Comparison of ENCODE assay signal across 13 cellular contexts in genomic region chr1:13782634-13782995, GRCh38.
DNase-seq lines count a peak whose midpoint lies in the region; ATAC-seq and TF ChIP-seq lines count a peak whose summit lies in the region.
"Had no signal": no experiment of that assay in that cellular context is flagged by ENCODE, and none has a peak within 500 bp of the region (broad histone marks: within the 10 kb centered on the region; RNA-seq: fewer than 3 reads in every experiment).

No MANE protein-coding gene starts in this region.

- peaks cover 55% of the 10 kb centered on the region for H3K4me1 ChIP-seq in vagina

- H3K9me3 Mint-ChIP-seq in activated naive CD8-positive, alpha-beta T cell treated with anti-CD3 and anti-CD28 coated beads for 36 hours = no peaks in the 10 kb centered on the region
- no peaks in the 10 kb centered on the region for H3K9me3 Mint-ChIP-seq in activated naive CD8-positive, alpha-beta T cell treated with anti-CD3 and anti-CD28 coated beads, Interleukin-2, amount 50 U/mL, for 24 hours
- H3K9me3 Mint-ChIP-seq in nephron progenitor cell = no peaks in the 10 kb centered on the region

- H3K27ac ChIP-seq in dorsolateral prefrontal cortex (peak overlapping the region in 33 of 59 donors; percentile 0 to 72 (median 38)), vagina (peak overlapping the region; percentile 70)

- H3K36me3 ChIP-seq in vagina = peaks cover 0 to 24% of the 10 kb centered on the region in 2 donors

- intact Hi-C loops in dorsolateral prefrontal cortex (cut with DNase I) = no loop called here
- intact Hi-C loops in vagina (cut with DNase I) = no loop called here

- no peak for ATAC-seq in activated naive CD8-positive, alpha-beta T cell treated with anti-CD3 and anti-CD28 coated beads, Interleukin-2, amount 50 U/mL, for 24 hours
- ATAC-seq in GM18505 (IDR thresholded peaks at IDR 0.05; ENCODE audit: unreplicated experiment) = no peak
- ATAC-seq in HG02678 (IDR thresholded peaks at IDR 0.05; ENCODE audit: unreplicated experiment) = no peak

- no peak for DNase-seq in activated naive CD8-positive, alpha-beta T cell treated with anti-CD3 and anti-CD28 coated beads for 36 hours
- no peak for DNase-seq in activated naive CD8-positive, alpha-beta T cell treated with anti-CD3 and anti-CD28 coated beads, Interleukin-2, amount 50 U/mL, for 24 hours
- DNase-seq in dorsolateral prefrontal cortex (no peak), nephron progenitor cell (no peak), vagina (ENCODE audit: extremely low spot score in 2 of 2) (no peak), NCI-H526 treated with DMSO at 0.1 percent for 48 hours (lab: John Stamatoyannopoulos, UW) (no peak)
- DNase-seq: DMS79 treated with DMSO at 0.1 percent for 48 hours, left cardiac atrium, NCI-H187 treated with DMSO at 0.1 percent for 48 hours, NCI-H82, SHP77 had no signal

- peaks cover 44% of the 10 kb centered on the region for H3K36me3 Mint-ChIP-seq in activated naive CD8-positive, alpha-beta T cell treated with anti-CD3 and anti-CD28 coated beads for 36 hours
- peaks cover 61% of the 10 kb centered on the region for H3K36me3 Mint-ChIP-seq in activated naive CD8-positive, alpha-beta T cell treated with anti-CD3 and anti-CD28 coated beads, Interleukin-2, amount 50 U/mL, for 24 hours (ENCODE audit: low read depth)
- peaks cover 14% of the 10 kb centered on the region for H3K36me3 Mint-ChIP-seq in nephron progenitor cell (ENCODE audit: low read depth)

- TF ChIP-seq CTCF in dorsolateral prefrontal cortex (IDR thresholded peaks at IDR 0.05 in 54 of 56, conservative IDR thresholded peaks at IDR 0.05 in 2 of 56; ENCODE audit: low read depth in 1 of 56, partially characterized antibody in 56 of 56) (no peak), nephron progenitor cell (IDR thresholded peaks at IDR 0.05) (no peak), vagina (IDR thresholded peaks at IDR 0.05) (no peak)

- H3K27me3 ChIP-seq in dorsolateral prefrontal cortex (no peaks in the 10 kb centered on the region), vagina (no peaks in the 10 kb centered on the region)

- no peak overlapping the region for H3K4me3 Mint-ChIP-seq in activated naive CD8-positive, alpha-beta T cell treated with anti-CD3 and anti-CD28 coated beads for 36 hours
- H3K4me3 Mint-ChIP-seq in activated naive CD8-positive, alpha-beta T cell treated with anti-CD3 and anti-CD28 coated beads, Interleukin-2, amount 50 U/mL, for 24 hours = no peak overlapping the region
- no peak overlapping the region for H3K4me3 Mint-ChIP-seq in nephron progenitor cell

- H3K27ac Mint-ChIP-seq in activated naive CD8-positive, alpha-beta T cell treated with anti-CD3 and anti-CD28 coated beads for 36 hours = peak overlapping the region; percentile 56
- no peak overlapping the region for H3K27ac Mint-ChIP-seq in activated naive CD8-positive, alpha-beta T cell treated with anti-CD3 and anti-CD28 coated beads, Interleukin-2, amount 50 U/mL, for 24 hours
- peak overlapping the region; percentile 54 for H3K27ac Mint-ChIP-seq in nephron progenitor cell

- TF ChIP-seq POLR2A in vagina (IDR thresholded peaks at IDR 0.05) (no peak), GM18505 (IDR thresholded peaks at IDR 0.05; ENCODE audit: borderline replicate concordance, extremely low read depth, insufficient read depth, insufficient read length) (no peak)

- peaks cover 35% of the 10 kb centered on the region for H3K4me1 Mint-ChIP-seq in activated naive CD8-positive, alpha-beta T cell treated with anti-CD3 and anti-CD28 coated beads for 36 hours
- H3K4me1 Mint-ChIP-seq in activated naive CD8-positive, alpha-beta T cell treated with anti-CD3 and anti-CD28 coated beads, Interleukin-2, amount 50 U/mL, for 24 hours = peaks cover 34% of the 10 kb centered on the region
- peaks cover 31% of the 10 kb centered on the region for H3K4me1 Mint-ChIP-seq in nephron progenitor cell

- H3K9me3 ChIP-seq in vagina = no peaks in the 10 kb centered on the region

- H3K4me3 ChIP-seq in dorsolateral prefrontal cortex (peak overlapping the region in 40 of 59 donors; percentile 0 to 47 (median 26)), vagina (peak overlapping the region in 1 of 2 donors; percentile 22)

- H3K27me3 Mint-ChIP-seq in activated naive CD8-positive, alpha-beta T cell treated with anti-CD3 and anti-CD28 coated beads for 36 hours = no peaks in the 10 kb centered on the region
- H3K27me3 Mint-ChIP-seq in activated naive CD8-positive, alpha-beta T cell treated with anti-CD3 and anti-CD28 coated beads, Interleukin-2, amount 50 U/mL, for 24 hours = no peaks in the 10 kb centered on the region
- H3K27me3 Mint-ChIP-seq in nephron progenitor cell (ENCODE audit: low read depth, poor library complexity) = peaks cover 10% of the 10 kb centered on the region
